ENCODE assay signal across 8 cellular contexts in genomic region chr11:66068154-66068821, GRCh38. TPM values are rescaled to one million over a fixed set of nuclear protein-coding genes. Genes with fewer than 3 reads are reported as not detected.
DNase-seq lines count a peak whose midpoint lies in the region; ATAC-seq and TF ChIP-seq lines count a peak whose summit lies in the region.

No MANE protein-coding gene starts in this region.

- H3K27ac Mint-ChIP-seq in activated CD4-positive, alpha-beta T cell treated with anti-CD3 and anti-CD28 coated beads for 36 hours, result peak overlapping the region; percentile 99

- H3K4me1 Mint-ChIP-seq in activated CD4-positive, alpha-beta T cell treated with anti-CD3 and anti-CD28 coated beads for 36 hours, result peaks cover 61% of the 10 kb centered on the region

- POLR2A ChIA-PET in activated CD4-positive, alpha-beta T cell treated with anti-CD3 and anti-CD28 coated beads for 36 hours (lab: Charles Lee), result interaction anchor here (0.6 to 1.5 kb wide), 2 partner anchors 9 to 13 kb away, joined by 3 to 4 read pairs; no protein-coding TSS in a partner anchor

- no peaks in the 10 kb centered on the region for H3K27me3 Mint-ChIP-seq in activated CD4-positive, alpha-beta T cell treated with anti-CD3 and anti-CD28 coated beads for 36 hours

- peak; percentile 40 to 52 for DNase-seq in SHP77 (lab: John Stamatoyannopoulos, UW)
- DNase-seq in SHP77 treated with DMSO at 0.1 percent for 48 hours (lab: John Stamatoyannopoulos, UW), result no peak
- DNase-seq in NCI-H2227 (lab: John Stamatoyannopoulos, UW; ENCODE audit: unreplicated experiment), result peak; percentile 87
- DNase-seq in activated CD4-positive, alpha-beta T cell treated with anti-CD3 and anti-CD28 coated beads for 36 hours, result peak; percentile 85
- peak; percentile 79 for DNase-seq in choroid plexus epithelial cell (ENCODE audit: low read depth)
- peak; percentile 91 for DNase-seq in left kidney (ENCODE audit: low read depth, low spot score)
- peak; percentile 75 to 76 for DNase-seq in stimulated activated CD4-positive, alpha-beta T cell treated with anti-CD3 and anti-CD28 coated beads, Interleukin-2, amount 100 ng/mL, for 48 hours

- no peak overlapping the region for H3K4me3 ChIP-seq in choroid plexus epithelial cell (ENCODE audit: low read depth, low read length)

- peak; percentile 24 for ATAC-seq in activated CD4-positive, alpha-beta T cell treated with anti-CD3 and anti-CD28 coated beads for 36 hours
- ATAC-seq in GM21786 (IDR thresholded peaks at IDR 0.05; ENCODE audit: unreplicated experiment), result no peak

- peak; percentile 91 for TF ChIP-seq CTCF in choroid plexus epithelial cell (conservative IDR thresholded peaks at IDR 0.05; ENCODE audit: low read depth, low read length)

- CTCF ChIA-PET in activated CD4-positive, alpha-beta T cell treated with anti-CD3 and anti-CD28 coated beads for 36 hours (lab: Charles Lee), result interaction anchor here (0.6 to 4.8 kb wide), 34 partner anchors 9 to 1265 kb away, joined by 3 to 63 read pairs (median 4); partner anchors contain the start of genes CCDC85B, RIN1 and SF3B2

- peaks cover 76% of the 10 kb centered on the region for H3K36me3 Mint-ChIP-seq in activated CD4-positive, alpha-beta T cell treated with anti-CD3 and anti-CD28 coated beads for 36 hours (ENCODE audit: low read depth)

- intact Hi-C loops in activated CD4-positive, alpha-beta T cell treated with anti-CD3 and anti-CD28 coated beads for 36 hours (cut with DNase I, micrococcal nuclease), result loop anchor here (1.0 to 2.0 kb wide), 4 partner anchors 15 to 67 kb away; partner anchors contain the start of gene SF3B2 (in 1 of the 2)

- H3K4me3 Mint-ChIP-seq in activated CD4-positive, alpha-beta T cell treated with anti-CD3 and anti-CD28 coated beads for 36 hours, result peak overlapping the region; percentile 79

- H3K9me3 Mint-ChIP-seq in activated CD4-positive, alpha-beta T cell treated with anti-CD3 and anti-CD28 coated beads for 36 hours (ENCODE audit: low read depth), result no peaks in the 10 kb centered on the region

RNA-seq across cellular contexts. Expression of gene PACS1, which starts 1.8 kb away (rescaled TPM):
- 10 to 100 TPM; 76.6 to 90.7 TPM for total RNA-seq in activated CD4-positive, alpha-beta T cell treated with anti-CD3 and anti-CD28 coated beads for 36 hours

RNA-seq across cellular contexts. Expression of gene SF3B2, which starts 16.1 kb away (rescaled TPM):
- total RNA-seq in activated CD4-positive, alpha-beta T cell treated with anti-CD3 and anti-CD28 coated beads for 36 hours, result 100 to 1,000 TPM; 265 to 270 TPM

RNA-seq across cellular contexts. Expression of gene GAL3ST3, which starts 19.3 kb away (rescaled TPM):
- under 1 TPM; 0.51 to 0.69 TPM for total RNA-seq in activated CD4-positive, alpha-beta T cell treated with anti-CD3 and anti-CD28 coated beads for 36 hours

RNA-seq across cellular contexts. Expression of gene CATSPER1, which starts 42.0 kb away (rescaled TPM):
- total RNA-seq in activated CD4-positive, alpha-beta T cell treated with anti-CD3 and anti-CD28 coated beads for 36 hours, result not detected

RNA-seq across cellular contexts. Expression of gene CST6, which starts 56.5 kb away (rescaled TPM):
- not detected for total RNA-seq in activated CD4-positive, alpha-beta T cell treated with anti-CD3 and anti-CD28 coated beads for 36 hours
